24 cellular contexts compared by ENCODE assay signal in the genomic region with DNA sequence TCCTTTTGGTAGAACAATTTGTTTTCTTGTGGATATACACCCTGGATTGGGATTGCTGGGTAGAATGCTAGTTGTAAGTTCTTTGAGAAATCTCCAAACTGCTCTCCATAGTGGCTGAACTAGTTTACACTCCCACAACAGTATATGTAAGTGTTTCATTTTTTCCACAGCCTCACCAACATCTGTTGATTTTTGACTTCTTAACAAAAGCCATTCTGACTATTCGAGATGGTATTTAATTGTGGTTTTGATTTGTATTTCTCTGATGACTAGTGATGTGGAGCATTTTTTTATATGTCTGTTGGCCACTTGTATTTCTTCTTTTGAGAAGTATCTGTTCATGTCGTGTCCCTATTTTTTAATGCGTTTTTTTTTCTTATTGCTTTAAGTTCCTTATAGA.
DNase-seq lines count a peak whose midpoint lies in the region; ATAC-seq, FAIRE-seq and TF ChIP-seq lines count a peak whose summit lies in the region.
"Had no signal": no experiment of that assay in that cellular context is flagged by ENCODE, and none has a peak within 500 bp of the region (broad histone marks: within the 10 kb centered on the region; RNA-seq: fewer than 3 reads in every experiment).

No MANE protein-coding gene starts in this region.

- 56 to 83% methylated on average over 3 of the region's 3 CpGs for WGBS in tibial nerve, 2 donors
- 76% methylated on average over 2 of the region's 3 CpGs; no CpG with 5 or more reads in 1 of the 2 experiments for WGBS in endodermal cell (ENCODE audit: insufficient coverage in 1 of 2, insufficient read length in 1 of 2), 2 experiments

- H3K4me3 ChIP-seq in PC-3 (ENCODE audit: low read length) (no peak overlapping the region), bronchial epithelial cell (ENCODE audit: low read depth, low read length) (no peak overlapping the region), tibial nerve (no peak overlapping the region), endodermal cell (ENCODE audit: low read length) (no peak overlapping the region)
- H3K4me3 ChIP-seq: GM12878 had no signal

- H4K20me1 ChIP-seq in PC-3 (ENCODE audit: low read length) = no peaks in the 10 kb centered on the region

- H3K9ac ChIP-seq in PC-3 (ENCODE audit: low read length) = no peak overlapping the region
- no peak overlapping the region for H3K9ac ChIP-seq in endodermal cell (ENCODE audit: extremely low read depth, low read length, poor library complexity, severe bottlenecking)

- no peaks in the 10 kb centered on the region for H3K79me2 ChIP-seq in PC-3 (ENCODE audit: low read length)

- H3K4me3 Mint-ChIP-seq in endodermal cell = no peak overlapping the region
- H3K4me3 Mint-ChIP-seq: CD4-positive, CD25-positive, alpha-beta regulatory T cell; CD8-positive, alpha-beta memory T cell; H9 had no signal

- no peak overlapping the region for H3K27ac Mint-ChIP-seq in endodermal cell
- H3K27ac Mint-ChIP-seq: CD4-positive, CD25-positive, alpha-beta regulatory T cell; CD8-positive, alpha-beta memory T cell; H9 had no signal

- POLR2A ChIA-PET in PC-3 (lab: Charles Lee; ENCODE audit: unreplicated experiment) = no interaction called here

- no peak overlapping the region for H3K4me2 ChIP-seq in PC-3 (ENCODE audit: low read length)

- H3K4me1 Mint-ChIP-seq in endodermal cell = peaks cover 8% of the 10 kb centered on the region
- H3K4me1 Mint-ChIP-seq: CD4-positive, CD25-positive, alpha-beta regulatory T cell; CD8-positive, alpha-beta memory T cell; H9 had no signal

- H2AFZ ChIP-seq in PC-3 (ENCODE audit: low read length) = no peak overlapping the region

- H3K4me1 ChIP-seq in PC-3 (ENCODE audit: insufficient read depth, low read length) (no peaks in the 10 kb centered on the region), foreskin keratinocyte (no peaks in the 10 kb centered on the region), tibial nerve (no peaks in the 10 kb centered on the region), endodermal cell (ENCODE audit: control insufficient read depth, insufficient read depth, low read length) (no peaks in the 10 kb centered on the region)

- no peaks in the 10 kb centered on the region for H3K36me3 Mint-ChIP-seq in endodermal cell (ENCODE audit: low read depth)
- H3K36me3 Mint-ChIP-seq: CD4-positive, CD25-positive, alpha-beta regulatory T cell; CD8-positive, alpha-beta memory T cell had no signal

- DNase-seq in HT1080 (ENCODE audit: low read depth) (peak; percentile 34), PC-3 (peak; percentile 60), bronchial epithelial cell (ENCODE audit: low read depth) (peak; percentile 44), foreskin keratinocyte (peak; percentile 67 to 84), tibial nerve (ENCODE audit: low spot score in 2 of 2) (no peak), endodermal cell (no peak)
- no peak for DNase-seq in activated CD4-positive, alpha-beta T cell treated with anti-CD3 and anti-CD28 coated beads for 4 hours
- DNase-seq: ACHN; BE2C; C1 segment of cervical spinal cord; CD4-positive, CD25-positive, alpha-beta regulatory T cell; CD8-positive, alpha-beta memory T cell; COR-L47; DMS 273 treated with DMSO at 0.1 percent for 48 hours; DMS53; DND-41; EL; H9; IMR-90 had no signal

- H3K27me3 Mint-ChIP-seq in endodermal cell (ENCODE audit: insufficient read depth) = no peaks in the 10 kb centered on the region
- H3K27me3 Mint-ChIP-seq: CD4-positive, CD25-positive, alpha-beta regulatory T cell; CD8-positive, alpha-beta memory T cell had no signal

- no peak for TF ChIP-seq EP300 in tibial nerve (IDR thresholded peaks at IDR 0.05)

- no peaks in the 10 kb centered on the region for H3F3A ChIP-seq in PC-3 (ENCODE audit: low read length, unreplicated experiment)

- H3K27me3 ChIP-seq in PC-3 (ENCODE audit: low read length) (no peaks in the 10 kb centered on the region), bronchial epithelial cell (ENCODE audit: control insufficient read depth, insufficient read depth, low read length) (no peaks in the 10 kb centered on the region), foreskin keratinocyte (no peaks in the 10 kb centered on the region), tibial nerve (no peaks in the 10 kb centered on the region), endodermal cell (ENCODE audit: control insufficient read depth, insufficient read depth, low read length, poor library complexity, severe bottlenecking) (no peaks in the 10 kb centered on the region)
- H3K27me3 ChIP-seq: BE2C had no signal

- CTCF ChIA-PET in PC-3 (lab: Charles Lee) = no interaction called here

- H3K27ac ChIP-seq in PC-3 (ENCODE audit: low read length) (no peak overlapping the region), foreskin keratinocyte (no peak overlapping the region), tibial nerve (no peak overlapping the region), endodermal cell (ENCODE audit: low read depth, low read length) (no peak overlapping the region)
- H3K27ac ChIP-seq: HL-60 had no signal

- H3K36me3 ChIP-seq in PC-3 (ENCODE audit: low read depth, low read length) (no peaks in the 10 kb centered on the region), bronchial epithelial cell (ENCODE audit: control insufficient read depth, insufficient read depth, low read length) (no peaks in the 10 kb centered on the region), tibial nerve (no peaks in the 10 kb centered on the region), endodermal cell (ENCODE audit: control insufficient read depth, insufficient read depth, low read length) (no peaks in the 10 kb centered on the region)
- H3K36me3 ChIP-seq: BE2C had no signal

- TF ChIP-seq CTCF in PC-3 (conservative IDR thresholded peaks at IDR 0.05; ENCODE audit: low read depth, low read length) = no peak
- no peak for TF ChIP-seq CTCF in bronchial epithelial cell (IDR thresholded peaks at IDR 0.05; ENCODE audit: insufficient read depth, low read length, severe bottlenecking)
- no peak for TF ChIP-seq CTCF in foreskin keratinocyte (conservative IDR thresholded peaks at IDR 0.05)
- no peak for TF ChIP-seq CTCF in tibial nerve (IDR thresholded peaks at IDR 0.05)
- no peak for TF ChIP-seq CTCF in endodermal cell (conservative IDR thresholded peaks at IDR 0.05)

- H3K9me2 ChIP-seq in PC-3 (replicated peaks; ENCODE audit: low read length) = no peaks in the 10 kb centered on the region

- intact Hi-C loops in PC-3 (cut with micrococcal nuclease) = no loop called here

- ATAC-seq in PC-3 (no peak), foreskin keratinocyte (peak; percentile 80), GM21786 (IDR thresholded peaks at IDR 0.05; ENCODE audit: unreplicated experiment) (no peak)
- ATAC-seq: GM12878 had no signal

- no peak for TF ChIP-seq POLR2A in tibial nerve (IDR thresholded peaks at IDR 0.05)

- BruUV-seq in PC-3 (replicated peaks; lab: Mats Ljungman, UMichigan) = no TSS peak

- no peak for FAIRE-seq in bronchial epithelial cell (lab: Jason Lieb, UNC)
- FAIRE-seq: A204.1, GM12878, H1 had no signal

- H3K9me3 ChIP-seq in PC-3 (ENCODE audit: low read length) = peaks cover 40% of the 10 kb centered on the region
- H3K9me3 ChIP-seq in tibial nerve = no peaks in the 10 kb centered on the region
- H3K9me3 ChIP-seq in endodermal cell (ENCODE audit: control insufficient read depth, low read length) = peaks cover 41% of the 10 kb centered on the region
- H3K9me3 ChIP-seq: BE2C had no signal

- no peaks in the 10 kb centered on the region for H3K9me3 Mint-ChIP-seq in endodermal cell
- H3K9me3 Mint-ChIP-seq: H9 had no signal

Comparison
In these comparisons a context has a peak if more than half of its experiments do, and no peak if none do; other contexts are left out.
1. DNase-seq: peak in HT1080 (single experiment), PC-3 (single experiment), bronchial epithelial cell (single experiment) and foreskin keratinocyte (2 of 2); none in tibial nerve (0 of 2), activated CD4-positive, alpha-beta T cell treated with anti-CD3 and anti-CD28 coated beads for 4 hours (0 of 2) and endodermal cell (single experiment).